ENCODE assay signal across 24 cellular contexts in genomic region chr10:97590082-97590747, GRCh38. TPM values are rescaled to one million over a fixed set of nuclear protein-coding genes. Genes with fewer than 3 reads are reported as not detected.
A peak's percentile ranks its signal among the peaks of the same experiment; 100 is the strongest.
DNase-seq lines count a peak whose midpoint lies in the region; ATAC-seq lines count a peak whose summit lies in the region.
"Had no signal": no experiment of that assay in that cellular context is flagged by ENCODE, and none has a peak within 500 bp of the region (broad histone marks: within the 10 kb centered on the region; RNA-seq: fewer than 3 reads in every experiment).

No MANE protein-coding gene starts in this region.

- H3K4me1 Mint-ChIP-seq in activated naive CD8-positive, alpha-beta T cell treated with anti-CD3 and anti-CD28 coated beads, Interleukin-2, amount 10 ng/mL, durations not matched to agents 7 days and 5 days: peaks cover 12% of the 10 kb centered on the region
- no peaks in the 10 kb centered on the region for H3K4me1 Mint-ChIP-seq in activated naive CD8-positive, alpha-beta T cell treated with anti-CD3 and anti-CD28 coated beads for 36 hours

- no peaks in the 10 kb centered on the region for H3K36me3 Mint-ChIP-seq in activated naive CD8-positive, alpha-beta T cell treated with anti-CD3 and anti-CD28 coated beads, Interleukin-2, amount 10 ng/mL, durations not matched to agents 7 days and 5 days
- no peaks in the 10 kb centered on the region for H3K36me3 Mint-ChIP-seq in activated naive CD8-positive, alpha-beta T cell treated with anti-CD3 and anti-CD28 coated beads for 36 hours

- H3K9me3 Mint-ChIP-seq in activated naive CD8-positive, alpha-beta T cell treated with anti-CD3 and anti-CD28 coated beads, Interleukin-2, amount 10 ng/mL, durations not matched to agents 7 days and 5 days: no peaks in the 10 kb centered on the region
- no peaks in the 10 kb centered on the region for H3K9me3 Mint-ChIP-seq in activated naive CD8-positive, alpha-beta T cell treated with anti-CD3 and anti-CD28 coated beads for 36 hours
- H3K9me3 Mint-ChIP-seq: stimulated activated naive CD8-positive, alpha-beta T cell treated with anti-CD3 and anti-CD28 coated beads, Interleukin-15, Interleukin-2, amounts not matched to agents 100 ng/mL and 50 ng/mL, for 24 hours had no signal

- intact Hi-C loops in sciatic nerve (cut with DNase I): no loop called here

- H3K27me3 Mint-ChIP-seq in activated naive CD8-positive, alpha-beta T cell treated with anti-CD3 and anti-CD28 coated beads, Interleukin-2, amount 10 ng/mL, durations not matched to agents 7 days and 5 days: peaks cover 2% of the 10 kb centered on the region
- no peaks in the 10 kb centered on the region for H3K27me3 Mint-ChIP-seq in activated naive CD8-positive, alpha-beta T cell treated with anti-CD3 and anti-CD28 coated beads for 36 hours
- H3K27me3 Mint-ChIP-seq: progenitor cell of endocrine pancreas; stimulated activated naive CD8-positive, alpha-beta T cell treated with anti-CD3 and anti-CD28 coated beads, Interleukin-15, Interleukin-2, amounts not matched to agents 100 ng/mL and 50 ng/mL, for 24 hours had no signal

- H3K27ac Mint-ChIP-seq in activated naive CD8-positive, alpha-beta T cell treated with anti-CD3 and anti-CD28 coated beads, Interleukin-2, amount 10 ng/mL, durations not matched to agents 7 days and 5 days: peak overlapping the region; percentile 67
- H3K27ac Mint-ChIP-seq in activated naive CD8-positive, alpha-beta T cell treated with anti-CD3 and anti-CD28 coated beads for 36 hours: no peak overlapping the region
- H3K27ac Mint-ChIP-seq: progenitor cell of endocrine pancreas; stimulated activated naive CD8-positive, alpha-beta T cell treated with anti-CD3 and anti-CD28 coated beads, Interleukin-15, Interleukin-2, amounts not matched to agents 100 ng/mL and 50 ng/mL, for 24 hours had no signal

- peak; percentile 70 for DNase-seq in activated naive CD8-positive, alpha-beta T cell treated with anti-CD3 and anti-CD28 coated beads, Interleukin-2, amount 10 ng/mL, durations not matched to agents 7 days and 5 days
- DNase-seq in activated naive CD8-positive, alpha-beta T cell treated with anti-CD3 and anti-CD28 coated beads for 36 hours: no peak
- DNase-seq in caudate nucleus (lab: John Stamatoyannopoulos, UW): no peak
- peak; percentile 10 for DNase-seq in stimulated activated naive CD8-positive, alpha-beta T cell treated with anti-CD3 and anti-CD28 coated beads, Interleukin-15, Interleukin-2, amounts not matched to agents 100 U/mL and 50 U/mL, for 24 hours
- no peak for DNase-seq in sciatic nerve (ENCODE audit: low spot score)
- DNase-seq: brain microvascular endothelial cell; KBM-7; midbrain; NCI-H1694; NCI-H226; NCI-H774; PC-3; SIG-M5; stimulated activated CD4-positive, alpha-beta T cell treated with anti-CD3 and anti-CD28 coated beads, Interleukin-1b, Interleukin-23, amount 100 ng/mL, for 48 hours; transverse colon had no signal

- H3K27ac ChIP-seq in caudate nucleus (ENCODE audit: low read depth, low read length): peak overlapping the region; percentile 1
- H3K27ac ChIP-seq: brain microvascular endothelial cell, C4-2B, coronary artery, transverse colon, VCaP had no signal

- H3K4me3 Mint-ChIP-seq in activated naive CD8-positive, alpha-beta T cell treated with anti-CD3 and anti-CD28 coated beads, Interleukin-2, amount 10 ng/mL, durations not matched to agents 7 days and 5 days: peak overlapping the region; percentile 50
- no peak overlapping the region for H3K4me3 Mint-ChIP-seq in activated naive CD8-positive, alpha-beta T cell treated with anti-CD3 and anti-CD28 coated beads for 36 hours
- H3K4me3 Mint-ChIP-seq: stimulated activated naive CD8-positive, alpha-beta T cell treated with anti-CD3 and anti-CD28 coated beads, Interleukin-15, Interleukin-2, amounts not matched to agents 100 ng/mL and 50 ng/mL, for 24 hours had no signal

- POLR2A ChIA-PET in activated naive CD8-positive, alpha-beta T cell treated with anti-CD3 and anti-CD28 coated beads, Interleukin-2, amount 10 ng/mL, durations not matched to agents 7 days and 5 days (lab: Charles Lee): no interaction called here

- peak; percentile 70 for ATAC-seq in activated naive CD8-positive, alpha-beta T cell treated with anti-CD3 and anti-CD28 coated beads, Interleukin-2, amount 10 ng/mL, durations not matched to agents 7 days and 5 days (ENCODE audit: low read depth)
- peak; percentile 34 for ATAC-seq in stimulated activated naive CD8-positive, alpha-beta T cell treated with anti-CD3 and anti-CD28 coated beads, Interleukin-15, Interleukin-2, amounts not matched to agents 100 U/mL and 50 U/mL, for 24 hours
- ATAC-seq in sciatic nerve (no peak), HG02642 (IDR thresholded peaks at IDR 0.05; ENCODE audit: poor library complexity, unreplicated experiment) (no peak)
- ATAC-seq: heart left ventricle, left lobe of liver, PC-3 had no signal

RNA-seq across cellular contexts. Expression of gene C10orf62, which starts 0.7 kb away (rescaled TPM):
- not detected for total RNA-seq in activated naive CD8-positive, alpha-beta T cell treated with anti-CD3 and anti-CD28 coated beads, Interleukin-2, amount 10 ng/mL, durations not matched to agents 7 days and 5 days
- total RNA-seq in activated naive CD8-positive, alpha-beta T cell treated with anti-CD3 and anti-CD28 coated beads for 36 hours: not detected
- total RNA-seq in sciatic nerve: not detected
- total RNA-seq: activated CD8-positive, alpha-beta memory T cell treated with anti-CD3 and anti-CD28 coated beads for 36 hours; PC-3; transverse colon had no signal

RNA-seq across cellular contexts. Expression of gene HOGA1, which starts 6.0 kb away (rescaled TPM):
- not detected for total RNA-seq in activated naive CD8-positive, alpha-beta T cell treated with anti-CD3 and anti-CD28 coated beads, Interleukin-2, amount 10 ng/mL, durations not matched to agents 7 days and 5 days
- not detected for total RNA-seq in activated naive CD8-positive, alpha-beta T cell treated with anti-CD3 and anti-CD28 coated beads for 36 hours
- 4.1 TPM for total RNA-seq in sciatic nerve
- total RNA-seq: activated CD8-positive, alpha-beta memory T cell treated with anti-CD3 and anti-CD28 coated beads for 36 hours; transverse colon had no signal

RNA-seq across cellular contexts. Expression of gene ANKRD2, which starts 17.6 kb away (rescaled TPM):
- total RNA-seq in activated naive CD8-positive, alpha-beta T cell treated with anti-CD3 and anti-CD28 coated beads, Interleukin-2, amount 10 ng/mL, durations not matched to agents 7 days and 5 days: under 1 TPM in 1 of 2 experiments, not detected in 1; 0.23 TPM
- not detected for total RNA-seq in activated naive CD8-positive, alpha-beta T cell treated with anti-CD3 and anti-CD28 coated beads for 36 hours
- total RNA-seq in sciatic nerve: not detected
- total RNA-seq: left lobe of liver, progenitor cell of endocrine pancreas, transverse colon had no signal

RNA-seq across cellular contexts. Expression of gene MORN4, which starts 43.1 kb away (rescaled TPM):
- 1 to 10 TPM; 1.7 to 2.2 TPM for total RNA-seq in activated naive CD8-positive, alpha-beta T cell treated with anti-CD3 and anti-CD28 coated beads, Interleukin-2, amount 10 ng/mL, durations not matched to agents 7 days and 5 days
- 1 to 10 TPM; 3.0 to 3.4 TPM for total RNA-seq in activated naive CD8-positive, alpha-beta T cell treated with anti-CD3 and anti-CD28 coated beads for 36 hours
- 9.9 TPM for total RNA-seq in sciatic nerve

RNA-seq across cellular contexts. Expression of gene PI4K2A, which starts 50.3 kb away (rescaled TPM):
- total RNA-seq in activated naive CD8-positive, alpha-beta T cell treated with anti-CD3 and anti-CD28 coated beads, Interleukin-2, amount 10 ng/mL, durations not matched to agents 7 days and 5 days: 10 to 100 TPM in 1 of 2 experiments, 1 to 10 TPM in 1; 9.3 to 10.9 TPM
- total RNA-seq in activated naive CD8-positive, alpha-beta T cell treated with anti-CD3 and anti-CD28 coated beads for 36 hours: 10 to 100 TPM; 10.8 to 11.7 TPM
- 16.1 TPM for total RNA-seq in sciatic nerve

Comparison
In these comparisons a context has a peak if more than half of its experiments do, and no peak if none do; other contexts are left out.
1. DNase-seq: peak in activated naive CD8-positive, alpha-beta T cell treated with anti-CD3 and anti-CD28 coated beads, Interleukin-2, amount 10 ng/mL, durations not matched to agents 7 days and 5 days (single experiment) and stimulated activated naive CD8-positive, alpha-beta T cell treated with anti-CD3 and anti-CD28 coated beads, Interleukin-15, Interleukin-2, amounts not matched to agents 100 U/mL and 50 U/mL, for 24 hours (single experiment); none in activated naive CD8-positive, alpha-beta T cell treated with anti-CD3 and anti-CD28 coated beads for 36 hours (single experiment), caudate nucleus (0 of 61) and sciatic nerve (single experiment).
2. ATAC-seq: peak in activated naive CD8-positive, alpha-beta T cell treated with anti-CD3 and anti-CD28 coated beads, Interleukin-2, amount 10 ng/mL, durations not matched to agents 7 days and 5 days (single experiment) and stimulated activated naive CD8-positive, alpha-beta T cell treated with anti-CD3 and anti-CD28 coated beads, Interleukin-15, Interleukin-2, amounts not matched to agents 100 U/mL and 50 U/mL, for 24 hours (single experiment); none in sciatic nerve (single experiment) and HG02642 (single experiment).